In genomic region chr5:60668715-60669304, GRCh38 we compare ENCODE assay signal across 8 cellular contexts. TPM values are rescaled to one million over a fixed set of nuclear protein-coding genes. Genes with fewer than 3 reads are reported as not detected.
DNase-seq lines count a peak whose midpoint lies in the region; ATAC-seq, FAIRE-seq and TF ChIP-seq lines count a peak whose summit lies in the region.

No MANE protein-coding gene starts in this region.

- no peaks in the 10 kb centered on the region for H3K4me1 ChIP-seq in RWPE2 (ENCODE audit: insufficient read depth, poor library complexity, severe bottlenecking)

- H3K27ac ChIP-seq in RWPE2 (ENCODE audit: poor library complexity, severe bottlenecking) (no peak overlapping the region), substantia nigra (ENCODE audit: low read depth, low read length, poor library complexity, severe bottlenecking) (no peak overlapping the region)

- no peaks in the 10 kb centered on the region for H3K27me3 ChIP-seq in RWPE2 (ENCODE audit: insufficient read depth, poor library complexity, severe bottlenecking)

- DNase-seq in AG09319 (ENCODE audit: extremely low read depth, low read depth) (no peak), RWPE2 (ENCODE audit: low spot score) (no peak), germinal center (ENCODE audit: low spot score) (peak; percentile 21), urothelium cell line (ENCODE audit: low spot score) (peak; percentile 18), substantia nigra (lab: John Stamatoyannopoulos, UW) (no peak), occipital lobe (lab: John Stamatoyannopoulos, UW) (no peak)

- TF ChIP-seq CTCF in AG09319 (IDR thresholded peaks at IDR 0.05; ENCODE audit: low read depth, low read length) (peak; percentile 50), GM12872 (IDR thresholded peaks at IDR 0.05; ENCODE audit: insufficient read depth, low read depth, low read length) (peak; percentile 54), RWPE2 (IDR thresholded peaks at IDR 0.05; ENCODE audit: poor library complexity, severe bottlenecking) (peak; percentile 96)

- no peak overlapping the region for H3K4me3 ChIP-seq in RWPE2 (ENCODE audit: severe bottlenecking)

- H3K9me3 ChIP-seq in RWPE2 (ENCODE audit: severe bottlenecking), result no peaks in the 10 kb centered on the region

- H3K36me3 ChIP-seq in RWPE2 (ENCODE audit: low read depth), result no peaks in the 10 kb centered on the region

- no peak for ATAC-seq in RWPE2 (ENCODE audit: low read depth)
- no peak for ATAC-seq in GM21526 (IDR thresholded peaks at IDR 0.05; ENCODE audit: low FRiP score, unreplicated experiment)

- no peak for FAIRE-seq in urothelium cell line (lab: Jason Lieb, UNC)

RNA-seq across cellular contexts. Expression of gene DEPDC1B, which starts 31.2 kb away (rescaled TPM):
- total RNA-seq in occipital lobe, result 10.3 TPM

Comparison
In these comparisons a context has a peak if more than half of its experiments do, and no peak if none do; other contexts are left out.
1. DNase-seq: peak in germinal center (single experiment) and urothelium cell line (single experiment); none in AG09319 (single experiment), RWPE2 (single experiment), substantia nigra (0 of 49) and occipital lobe (single experiment).
2. Peak in every context shown above with its lines, with median percentiles within 50 percentile points of each other: CTCF ChIP-seq.